Comparison of ENCODE assay signal across 16 cellular contexts in the genomic region with DNA sequence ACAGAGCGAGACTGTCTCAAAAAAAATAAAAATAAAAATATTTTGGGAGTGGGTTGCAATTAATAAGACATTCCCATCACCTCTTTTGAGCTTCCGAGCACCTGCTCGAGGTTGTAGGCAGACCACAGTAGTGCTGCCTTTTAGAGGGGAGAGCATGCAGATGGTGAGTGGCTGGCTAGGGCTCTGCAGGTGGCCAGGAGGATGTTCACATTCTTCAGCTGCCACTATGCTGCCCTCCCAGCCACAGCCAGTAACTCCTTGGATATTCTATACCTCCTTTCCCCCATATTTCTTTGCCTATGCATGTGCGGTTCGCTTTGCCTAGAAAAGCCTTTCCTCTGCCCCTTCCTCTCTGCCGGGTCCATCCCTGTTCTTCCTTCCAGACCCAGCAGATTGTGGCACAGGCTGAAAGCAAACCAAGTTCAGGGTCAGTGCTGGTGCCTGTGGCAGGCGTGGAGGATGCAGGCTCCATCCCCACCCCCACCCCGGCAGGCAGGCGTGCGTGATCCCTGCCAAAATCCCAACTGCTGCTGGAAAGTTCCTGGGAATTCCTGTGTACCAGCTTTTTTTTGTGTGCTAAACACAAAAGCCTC. TPM values are rescaled to one million over a fixed set of nuclear protein-coding genes. Genes with fewer than 3 reads are reported as not detected.
A peak's percentile ranks its signal among the peaks of the same experiment; 100 is the strongest.
DNase-seq lines count a peak whose midpoint lies in the region; TF ChIP-seq lines count a peak whose summit lies in the region.
"Had no signal": no experiment of that assay in that cellular context is flagged by ENCODE, and none has a peak within 500 bp of the region (broad histone marks: within the 10 kb centered on the region; RNA-seq: fewer than 3 reads in every experiment).

No MANE protein-coding gene starts in this region.

- H2AK5ac ChIP-seq in trophoblast cell (ENCODE audit: low read length) = peak overlapping the region; percentile 69

- H3K79me1 ChIP-seq in trophoblast cell (ENCODE audit: low read length) = peaks cover 6% of the 10 kb centered on the region

- no peak overlapping the region for H3K14ac ChIP-seq in trophoblast cell (ENCODE audit: low read length)

- intact Hi-C loops in OCI-LY7 (cut with micrococcal nuclease; ENCODE audit: unreplicated experiment) = loop anchor here (5.0 kb wide), 1 partner anchor 67 kb away; no protein-coding TSS in a partner anchor

- no peak for TF ChIP-seq CTCF in OCI-LY7 (conservative IDR thresholded peaks at IDR 0.05; ENCODE audit: low read length)

- H2BK5ac ChIP-seq in trophoblast cell (ENCODE audit: low read depth, low read length, poor library complexity) = no peak overlapping the region

- CTCF ChIA-PET in OCI-LY7 (lab: Charles Lee; ENCODE audit: unreplicated experiment) = interaction anchor here (0.5 to 0.6 kb wide), 2 partner anchors 143 to 285 kb away, joined by 3 read pairs; no protein-coding TSS in a partner anchor

- H3K36me3 ChIP-seq in H7 (replicated peaks; ENCODE audit: control insufficient read depth, insufficient read depth, low read length) (no peaks in the 10 kb centered on the region), OCI-LY7 (ENCODE audit: insufficient read depth, low read length) (no peaks in the 10 kb centered on the region), trophoblast cell (ENCODE audit: control insufficient read depth in 1 of 2, insufficient read depth in 2 of 2, low read length in 2 of 2) (no peaks in the 10 kb centered on the region)
- H3K36me3 ChIP-seq: BLaER1, Peyer's patch had no signal

- peak overlapping the region; percentile 44; the same call in 1 of the 2 replicates for H3K4me2 ChIP-seq in OCI-LY7 (ENCODE audit: low read length)
- no peak overlapping the region for H3K4me2 ChIP-seq in trophoblast cell (ENCODE audit: low read length)
- H3K4me2 ChIP-seq: BLaER1 had no signal

- WGBS in trophoblast cell (ENCODE audit: extremely low coverage, insufficient coverage, insufficient read length) = no CpG with 5 or more reads among the region's 10 CpGs

- H4K12ac ChIP-seq in trophoblast cell (ENCODE audit: low read depth, low read length) = no peak overlapping the region

- H2BK12ac ChIP-seq in trophoblast cell (ENCODE audit: low read length) = no peak overlapping the region

- no peaks in the 10 kb centered on the region for H3K9me2 ChIP-seq in OCI-LY7 (ENCODE audit: insufficient read depth, low read length)

- H4K91ac ChIP-seq in trophoblast cell (ENCODE audit: low read depth, low read length) = no peak overlapping the region

- H2AFZ ChIP-seq in OCI-LY7 (ENCODE audit: low read length) (no peak overlapping the region), trophoblast cell (ENCODE audit: insufficient read depth, low read length, poor library complexity) (peak overlapping the region; percentile 27)

- H2BK120ac ChIP-seq in trophoblast cell (ENCODE audit: insufficient read depth, low read length, poor library complexity) = no peak overlapping the region

- H3K4me3 ChIP-seq in H7 (ENCODE audit: insufficient read depth, low read depth, low read length) (no peak overlapping the region), OCI-LY7 (ENCODE audit: low read depth, low read length, poor library complexity, severe bottlenecking) (no peak overlapping the region), trophoblast cell (ENCODE audit: low read depth, low read length) (no peak overlapping the region)
- H3K4me3 ChIP-seq: BLaER1, Peyer's patch had no signal

- H3K27ac ChIP-seq in OCI-LY7 (ENCODE audit: low read depth, low read length, poor library complexity, severe bottlenecking) (no peak overlapping the region), trophoblast cell (ENCODE audit: low read depth, low read length) (no peak overlapping the region)
- H3K27ac ChIP-seq: BLaER1, Peyer's patch had no signal

- no TSS peak for BruUV-seq in OCI-LY7 (replicated peaks; lab: Mats Ljungman, UMichigan)

- no peak overlapping the region for H3K18ac ChIP-seq in trophoblast cell (ENCODE audit: low read length)

- H3K4ac ChIP-seq in trophoblast cell (ENCODE audit: low read depth, low read length) = no peak overlapping the region

- POLR2A ChIA-PET in OCI-LY7 (lab: Charles Lee) = interaction anchor here (0.5 to 1.2 kb wide), 6 partner anchors 19 to 346 kb away, joined by 3 to 5 read pairs (median 4); no protein-coding TSS in a partner anchor

- H3K4me1 ChIP-seq in OCI-LY7 (ENCODE audit: insufficient read depth, low read length, poor library complexity, severe bottlenecking) = peaks cover 48% of the 10 kb centered on the region
- H3K4me1 ChIP-seq in trophoblast cell (ENCODE audit: control insufficient read depth in 1 of 2, insufficient read depth in 2 of 2, low read length in 2 of 2) = peaks cover 7 to 14% of the 10 kb centered on the region in 2 experiments
- H3K4me1 ChIP-seq: Peyer's patch had no signal

- H3K9me3 ChIP-seq in OCI-LY7 (ENCODE audit: low read length) (no peaks in the 10 kb centered on the region), trophoblast cell (ENCODE audit: insufficient read depth, low read depth, low read length) (no peaks in the 10 kb centered on the region)
- H3K9me3 ChIP-seq: BLaER1, Peyer's patch had no signal

- no peak overlapping the region for H4K8ac ChIP-seq in trophoblast cell (ENCODE audit: low read depth, low read length)

- peak; percentile 72 for DNase-seq in H7
- peak; percentile 62 for DNase-seq in OCI-LY7 (ENCODE audit: low spot score)
- DNase-seq in glomerular visceral epithelial cell (ENCODE audit: extremely low spot score) = peak; percentile 6
- no peak for DNase-seq in trophoblast cell
- no peak for DNase-seq in NOMO-1 treated with DMSO at 0.1 percent for 48 hours (lab: John Stamatoyannopoulos, UW; ENCODE audit: unreplicated experiment)
- no peak for DNase-seq in activated gamma-delta T cell (lab: John Stamatoyannopoulos, UW)
- DNase-seq in MV-4-11 (lab: John Stamatoyannopoulos, UW) = no peak
- DNase-seq: CD8-positive, alpha-beta memory T cell; EL; HCEC 1CT; NCI-H1048; NCI-H146; NCI-H774; Peyer's patch; SHP77 treated with DMSO at 0.1 percent for 48 hours had no signal

- H3K23ac ChIP-seq in trophoblast cell (ENCODE audit: low read length) = no peak overlapping the region

- H3K27me3 ChIP-seq in H7 (ENCODE audit: control insufficient read depth, insufficient read depth, low read length) = no peaks in the 10 kb centered on the region
- H3K27me3 ChIP-seq in trophoblast cell (ENCODE audit: insufficient read depth, low read length) = no peaks in the 10 kb centered on the region
- H3K27me3 ChIP-seq: BLaER1, Peyer's patch had no signal

- no peaks in the 10 kb centered on the region for H4K20me1 ChIP-seq in OCI-LY7 (ENCODE audit: insufficient read depth, low read length)
- H4K20me1 ChIP-seq: BLaER1 had no signal

- H3K79me2 ChIP-seq in OCI-LY7 (ENCODE audit: insufficient read depth, low read depth, low read length) (no peaks in the 10 kb centered on the region), trophoblast cell (ENCODE audit: control insufficient read depth, insufficient read depth, low read length, poor library complexity) (peaks cover 1% of the 10 kb centered on the region)

- H3K9ac ChIP-seq in trophoblast cell (ENCODE audit: low read length) = no peak overlapping the region
- H3K9ac ChIP-seq: BLaER1 had no signal

RNA-seq across cellular contexts. Expression of a gene that starts 33.9 kb away (rescaled TPM):
- total RNA-seq in H7 (2014; rRNA removed; shearing (Covaris generic)) = 13.1 and 19.2 TPM in 2 replicates
- 15.4 and 22.6 TPM in 2 replicates for total RNA-seq in OCI-LY7 (2014; rRNA removed; shearing (Covaris generic))
- total RNA-seq in OCI-LY7 (2022) = 67.5 and 70.3 TPM in 2 replicates
- 78.7 and 79.2 TPM in 2 replicates for polyA plus RNA-seq in trophoblast cell (2013)

Comparison
In these comparisons a context has a peak if more than half of its experiments do, and no peak if none do; other contexts are left out.
1. DNase-seq: peak in H7 (single experiment), OCI-LY7 (single experiment) and glomerular visceral epithelial cell (single experiment); none in trophoblast cell (0 of 2), NOMO-1 treated with DMSO at 0.1 percent for 48 hours (single experiment), activated gamma-delta T cell (single experiment) and MV-4-11 (single experiment).